Comparison of ENCODE assay signal across 9 cellular contexts in genomic region chrX:110825972-110826371, GRCh38. TPM values are rescaled to one million over a fixed set of nuclear protein-coding genes. Genes with fewer than 3 reads are reported as not detected.
"Had no signal": no experiment of that assay in that cellular context is flagged by ENCODE, and none has a peak within 500 bp of the region (broad histone marks: within the 10 kb centered on the region; RNA-seq: fewer than 3 reads in every experiment).

No MANE protein-coding gene starts in this region.

- DNase-seq: GM23248, H7, HFFc6, KBM-7 had no signal

- H3K9ac ChIP-seq: GM23248, KMS-11 had no signal

- H2AFZ ChIP-seq: GM23248 had no signal

- H3K27ac ChIP-seq: GM23248, HL-60, KMS-11 had no signal

- ATAC-seq: HCT116, HepG2 had no signal

- H3K4me1 Mint-ChIP-seq: IgD-negative memory B cell had no signal

- H3K4me3 ChIP-seq: GM23248 had no signal

- H3K4me2 ChIP-seq: KMS-11 had no signal

- H3K4me3 Mint-ChIP-seq: HFFc6, IgD-negative memory B cell had no signal

- H3K27ac Mint-ChIP-seq: HFFc6, IgD-negative memory B cell had no signal

- FAIRE-seq: HepG2 had no signal

- H3K36me3 Mint-ChIP-seq: IgD-negative memory B cell had no signal

- H3K9me3 Mint-ChIP-seq: HFFc6 had no signal

RNA-seq across cellular contexts. Expression of gene CHRDL1, which starts 30.4 kb away (rescaled TPM):
- total RNA-seq: GM23248, HepG2 had no signal
- polyA plus RNA-seq: HepG2, IgD-negative memory B cell had no signal
